In genomic region chr17:74960739-74961342, GRCh38 we compare ENCODE assay signal across 8 cellular contexts. TPM values are rescaled to one million over a fixed set of nuclear protein-coding genes. Genes with fewer than 3 reads are reported as not detected.
DNase-seq lines count a peak whose midpoint lies in the region; ATAC-seq and TF ChIP-seq lines count a peak whose summit lies in the region.

No MANE protein-coding gene starts in this region.

- H3K23me2 ChIP-seq in H9 (ENCODE audit: insufficient read length, low read depth, low read length, poor library complexity, severe bottlenecking), result no peaks in the 10 kb centered on the region

- no peaks in the 10 kb centered on the region for H3K79me2 ChIP-seq in H9 (ENCODE audit: insufficient read depth, low read length)
- H3K79me2 ChIP-seq in mesendoderm (ENCODE audit: control insufficient read depth, insufficient read depth, low read length), result no peaks in the 10 kb centered on the region

- H3K36me3 Mint-ChIP-seq in H9 (ENCODE audit: insufficient read depth in 1 of 3, low read depth in 3 of 3), result peaks cover 0 to 2% (median 0%) of the 10 kb centered on the region in 3 experiments; a peak in 2 of 7 replicates

- H3K14ac ChIP-seq in H9 (ENCODE audit: insufficient read depth, low read length), result no peak overlapping the region

- no peak overlapping the region for H2BK20ac ChIP-seq in H9 (ENCODE audit: low read depth, low read length, poor library complexity, severe bottlenecking)

- no peak overlapping the region for H2AFZ ChIP-seq in H9 (ENCODE audit: low read length)

- TF ChIP-seq CTCF in H9 (conservative IDR thresholded peaks at IDR 0.05), result peak; percentile 86

- WGBS in H9 (ENCODE audit: extremely low coverage, insufficient read length, low lambda C conversion rate), result no CpG with 5 or more reads among the region's 17 CpGs
- WGBS in mesendoderm (ENCODE audit: extremely low coverage, insufficient coverage, low lambda C conversion rate), result no CpG with 5 or more reads among the region's 17 CpGs

- H3K27me3 ChIP-seq in H9 (ENCODE audit: insufficient read depth, low read length), result no peaks in the 10 kb centered on the region
- H3K27me3 ChIP-seq in SJCRH30, result no peaks in the 10 kb centered on the region
- H3K27me3 ChIP-seq in mesendoderm (ENCODE audit: insufficient read depth, low read length, poor library complexity), result no peaks in the 10 kb centered on the region

- peaks cover 0 to 2% of the 10 kb centered on the region in 2 experiments; a peak in 1 of 5 replicates for H3K9me3 Mint-ChIP-seq in H9

- H3K4me2 ChIP-seq in H9 (ENCODE audit: insufficient read depth, insufficient read length, low read length), result no peak overlapping the region
- H3K4me2 ChIP-seq in mesendoderm (ENCODE audit: low read length), result no peak overlapping the region

- H3K4ac ChIP-seq in H9 (ENCODE audit: low read depth, low read length) (no peak overlapping the region), mesendoderm (ENCODE audit: low read depth, low read length) (no peak overlapping the region)

- H3K18ac ChIP-seq in H9 (ENCODE audit: insufficient read length, low read depth, low read length), result no peak overlapping the region
- H3K18ac ChIP-seq in mesendoderm (ENCODE audit: low read length), result no peak overlapping the region

- H4K91ac ChIP-seq in H9 (ENCODE audit: insufficient read length, low read depth, low read length), result no peak overlapping the region

- H4K8ac ChIP-seq in H9 (replicated peaks; ENCODE audit: insufficient read length, low read depth, low read length) (no peak overlapping the region), mesendoderm (ENCODE audit: low read depth, low read length) (no peak overlapping the region)

- no peak overlapping the region for H2BK120ac ChIP-seq in H9 (ENCODE audit: low read depth, low read length, poor library complexity, severe bottlenecking)
- H2BK120ac ChIP-seq in mesendoderm (ENCODE audit: low read depth, low read length), result no peak overlapping the region

- H3K23ac ChIP-seq in H9 (ENCODE audit: insufficient read length, low read depth, low read length) (no peak overlapping the region), mesendoderm (ENCODE audit: low read length) (no peak overlapping the region)

- H3K56ac ChIP-seq in H9 (ENCODE audit: insufficient read length, low read depth, low read length) (no peak overlapping the region), mesendoderm (ENCODE audit: low read length) (no peak overlapping the region)

- no peak overlapping the region for H3T11ph ChIP-seq in H9 (ENCODE audit: low read length)

- no peak overlapping the region for H2AK5ac ChIP-seq in H9 (ENCODE audit: insufficient read length, low read length)
- H2AK5ac ChIP-seq in mesendoderm (ENCODE audit: low read length), result no peak overlapping the region

- no peak overlapping the region for H3K27ac ChIP-seq in H9 (ENCODE audit: insufficient read length, low read depth, low read length)
- no peak overlapping the region for H3K27ac ChIP-seq in SJCRH30
- H3K27ac ChIP-seq in mesendoderm (ENCODE audit: low read depth, low read length), result no peak overlapping the region

- H3K79me1 ChIP-seq in H9 (ENCODE audit: insufficient read depth, low read depth, low read length, poor library complexity, severe bottlenecking) (no peaks in the 10 kb centered on the region), mesendoderm (ENCODE audit: low read length) (no peaks in the 10 kb centered on the region)

- H3K4me3 Mint-ChIP-seq in H9, result peak overlapping the region in 1 of 2 experiments; percentile 55; a peak in 1 of 5 replicates

- no peak overlapping the region for H4K5ac ChIP-seq in H9 (ENCODE audit: insufficient read length, low read depth, low read length)
- no peak overlapping the region for H4K5ac ChIP-seq in mesendoderm (ENCODE audit: low read length)

- DNase-seq in AG20443 (ENCODE audit: low spot score) (peak; percentile 59), H9 (peak; percentile 93), SJCRH30 (peak; percentile 34 to 45), astrocyte of the hippocampus (ENCODE audit: low read depth, low spot score) (peak; percentile 48), mesendoderm (peak; percentile 90), SHP77 treated with DMSO at 0.1 percent for 48 hours (lab: John Stamatoyannopoulos, UW) (no peak), NCI-H446 treated with DMSO at 0.1 percent for 48 hours (lab: John Stamatoyannopoulos, UW) (no peak)

- H3K27me3 Mint-ChIP-seq in H9 (ENCODE audit: low read depth), result peaks cover 30% of the 10 kb centered on the region

- H2BK5ac ChIP-seq in H9 (ENCODE audit: insufficient read length, low read length), result no peak overlapping the region
- H2BK5ac ChIP-seq in mesendoderm (ENCODE audit: low read length), result no peak overlapping the region

- H3K9me3 ChIP-seq in H9 (ENCODE audit: control insufficient read depth, low read depth, low read length) (no peaks in the 10 kb centered on the region), SJCRH30 (replicated peaks) (no peaks in the 10 kb centered on the region)

- H3K4me1 ChIP-seq in H9 (ENCODE audit: insufficient read depth, low read length), result no peaks in the 10 kb centered on the region
- H3K4me1 ChIP-seq in SJCRH30, result no peaks in the 10 kb centered on the region
- H3K4me1 ChIP-seq in mesendoderm (ENCODE audit: control insufficient read depth, low read depth, low read length), result no peaks in the 10 kb centered on the region

- H3K9ac ChIP-seq in H9 (ENCODE audit: extremely low read depth, insufficient read length, low read length) (no peak overlapping the region), mesendoderm (ENCODE audit: low read length) (no peak overlapping the region)

- peaks cover 6 to 11% of the 10 kb centered on the region in 2 experiments for H3K4me1 Mint-ChIP-seq in H9

- H3K36me3 ChIP-seq in SJCRH30 (no peaks in the 10 kb centered on the region), mesendoderm (ENCODE audit: control insufficient read depth, insufficient read depth, low read length) (no peaks in the 10 kb centered on the region)

- H3K27ac Mint-ChIP-seq in H9, result peak overlapping the region in 1 of 3 experiments; percentile 62; a peak in 2 of 7 replicates

- ATAC-seq in HG02763 (IDR thresholded peaks at IDR 0.05; ENCODE audit: unreplicated experiment), result no peak

- H2BK15ac ChIP-seq in H9 (ENCODE audit: low read depth, low read length), result no peak overlapping the region
- no peak overlapping the region for H2BK15ac ChIP-seq in mesendoderm (replicated peaks; ENCODE audit: low read depth)

- no peak overlapping the region for H2BK12ac ChIP-seq in H9 (ENCODE audit: insufficient read length, low read depth, low read length)

- no peak overlapping the region for H3K4me3 ChIP-seq in SJCRH30
- H3K4me3 ChIP-seq in mesendoderm (ENCODE audit: low read length), result no peak overlapping the region

- peaks cover 3% of the 10 kb centered on the region for H4K20me1 ChIP-seq in H9 (ENCODE audit: control insufficient read depth, insufficient read depth, insufficient read length)

RNA-seq across cellular contexts. Expression of gene HID1, which starts 11.7 kb away (rescaled TPM):
- 12.7 and 13.9 TPM in 2 replicates for total RNA-seq in H9 (2021)
- total RNA-seq in SJCRH30 (2014; rRNA removed; shearing (Covaris generic)), result 0.71 and 1.7 TPM in 2 replicates
- polyA plus RNA-seq in mesendoderm (2013, experiment 1 of 2), result 5.3 TPM
- polyA plus RNA-seq in mesendoderm (2013, experiment 2 of 2), result 5.6 TPM

RNA-seq across cellular contexts. Expression of gene OTOP3, which starts 25.1 kb away (rescaled TPM):
- not detected in 2 replicates for total RNA-seq in H9 (2021)
- total RNA-seq in SJCRH30 (2014; rRNA removed; shearing (Covaris generic)), result not detected in 2 replicates
- not detected for polyA plus RNA-seq in mesendoderm (2013, experiment 1 of 2)
- not detected for polyA plus RNA-seq in mesendoderm (2013, experiment 2 of 2)

RNA-seq across cellular contexts. Expression of gene CDR2L, which starts 26.6 kb away (rescaled TPM):
- 23.3 and 24.0 TPM in 2 replicates for total RNA-seq in H9 (2021)
- 10.9 and 11.3 TPM in 2 replicates for total RNA-seq in SJCRH30 (2014; rRNA removed; shearing (Covaris generic))
- polyA plus RNA-seq in mesendoderm (2013, experiment 1 of 2), result 32.5 TPM
- polyA plus RNA-seq in mesendoderm (2013, experiment 2 of 2), result 31.7 TPM

RNA-seq across cellular contexts. Expression of gene OTOP2, which starts 36.8 kb away (rescaled TPM):
- total RNA-seq in H9 (2021), result 0.11 TPM in 1 of 2 replicates, not detected in the other
- not detected in 2 replicates for total RNA-seq in SJCRH30 (2014; rRNA removed; shearing (Covaris generic))
- polyA plus RNA-seq in mesendoderm (2013, experiment 1 of 2), result not detected
- polyA plus RNA-seq in mesendoderm (2013, experiment 2 of 2), result not detected

RNA-seq across cellular contexts. Expression of gene USH1G, which starts 37.8 kb away (rescaled TPM):
- total RNA-seq in H9 (2021), result 2.5 and 2.7 TPM in 2 replicates
- 0.08 and 0.14 TPM in 2 replicates for total RNA-seq in SJCRH30 (2014; rRNA removed; shearing (Covaris generic))
- 0.14 TPM for polyA plus RNA-seq in mesendoderm (2013, experiment 1 of 2)
- 0.21 TPM for polyA plus RNA-seq in mesendoderm (2013, experiment 2 of 2)

Comparison
In these comparisons a context has a peak if more than half of its experiments do, and no peak if none do; other contexts are left out.
1. DNase-seq: peak in AG20443 (single experiment), H9 (single experiment), SJCRH30 (2 of 2), astrocyte of the hippocampus (single experiment) and mesendoderm (single experiment); none in SHP77 treated with DMSO at 0.1 percent for 48 hours (single experiment) and NCI-H446 treated with DMSO at 0.1 percent for 48 hours (single experiment).